In the genomic region with DNA sequence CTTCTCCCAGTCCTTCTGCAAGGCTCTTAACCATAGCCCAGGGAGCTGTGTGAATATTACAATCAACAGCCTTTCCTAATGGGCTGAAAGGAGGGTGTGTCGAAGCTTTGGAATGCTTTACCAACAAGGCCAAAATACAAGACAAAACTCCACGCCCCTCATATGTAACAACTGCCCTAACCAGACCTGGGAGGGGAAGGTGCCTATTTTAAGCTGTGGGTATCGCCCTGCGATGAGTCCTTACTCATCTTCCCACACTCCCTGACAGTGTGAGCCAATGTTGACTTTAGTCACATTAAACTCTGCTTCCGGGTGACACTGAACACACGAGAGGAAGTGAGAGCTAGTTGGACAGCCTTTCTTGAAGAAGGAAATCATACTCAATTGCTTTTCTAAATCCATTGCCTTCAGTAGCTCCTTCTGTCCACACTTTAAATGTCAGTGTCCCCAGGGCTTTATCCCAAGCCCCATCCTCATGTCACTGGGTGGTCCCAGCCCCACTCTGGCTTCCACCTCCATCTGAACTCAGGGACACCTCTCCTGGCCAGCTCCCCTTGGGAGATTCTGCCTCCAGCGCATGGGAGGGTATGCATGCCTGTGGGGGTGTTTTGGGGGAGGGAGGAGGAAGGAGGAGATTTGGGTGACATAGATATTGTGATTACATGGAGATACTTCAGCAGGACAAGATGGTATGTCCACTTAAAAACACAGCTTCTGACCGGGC, we compare ENCODE assay signal across 9 cellular contexts. TPM values are rescaled to one million over a fixed set of nuclear protein-coding genes. Genes with fewer than 3 reads are reported as not detected.
DNase-seq lines count a peak whose midpoint lies in the region; ATAC-seq and TF ChIP-seq lines count a peak whose summit lies in the region.
"Had no signal": no experiment of that assay in that cellular context is flagged by ENCODE, and none has a peak within 500 bp of the region (broad histone marks: within the 10 kb centered on the region; RNA-seq: fewer than 3 reads in every experiment).

No MANE protein-coding gene starts in this region.

- H3K27ac Mint-ChIP-seq in H9, result no peak overlapping the region; a peak in 1 of 7 replicates

- no peaks in the 10 kb centered on the region for H4K20me1 ChIP-seq in H9 (ENCODE audit: control insufficient read depth, insufficient read depth, insufficient read length)

- H3K9ac ChIP-seq in adipocyte (ENCODE audit: low read length), result no peak overlapping the region
- H3K9ac ChIP-seq in H9 (ENCODE audit: extremely low read depth, insufficient read length, low read length), result no peak overlapping the region

- H3K4me3 ChIP-seq in adipocyte (ENCODE audit: low read length), result no peak overlapping the region
- H3K4me3 ChIP-seq: SK-N-MC had no signal

- no peak overlapping the region for H2AK5ac ChIP-seq in H9 (ENCODE audit: insufficient read length, low read length)

- no peak overlapping the region for H2BK12ac ChIP-seq in H9 (ENCODE audit: insufficient read length, low read depth, low read length)

- H3K27ac ChIP-seq in C4-2B, result peak overlapping the region; percentile 84
- no peak overlapping the region for H3K27ac ChIP-seq in H9 (ENCODE audit: insufficient read length, low read depth, low read length)
- H3K27ac ChIP-seq: SK-N-MC had no signal

- no peak overlapping the region for H3K4ac ChIP-seq in H9 (ENCODE audit: low read depth, low read length)

- no peak overlapping the region for H4K8ac ChIP-seq in H9 (replicated peaks; ENCODE audit: insufficient read length, low read depth, low read length)

- H4K91ac ChIP-seq in H9 (ENCODE audit: insufficient read length, low read depth, low read length), result no peak overlapping the region

- no peaks in the 10 kb centered on the region; the same call in 1 of the 2 replicates for H3K27me3 Mint-ChIP-seq in H9 (ENCODE audit: low read depth)

- no peak overlapping the region for H2AFZ ChIP-seq in H9 (ENCODE audit: low read length)

- H3K36me3 Mint-ChIP-seq in H9 (ENCODE audit: insufficient read depth in 1 of 3, low read depth in 3 of 3), result no peaks in the 10 kb centered on the region

- no peak overlapping the region for H3K14ac ChIP-seq in H9 (ENCODE audit: insufficient read depth, low read length)

- H3K36me3 ChIP-seq in adipocyte (ENCODE audit: control insufficient read depth, insufficient read depth, low read length, severe bottlenecking), result no peaks in the 10 kb centered on the region

- no peak overlapping the region for H2BK5ac ChIP-seq in H9 (ENCODE audit: insufficient read length, low read length)

- ATAC-seq in HG03469 (IDR thresholded peaks at IDR 0.05; ENCODE audit: unreplicated experiment), result peak; percentile 48

- no peak overlapping the region for H2BK15ac ChIP-seq in H9 (ENCODE audit: low read depth, low read length)

- H3T11ph ChIP-seq in H9 (ENCODE audit: low read length), result no peak overlapping the region

- no peak overlapping the region for H2BK120ac ChIP-seq in H9 (ENCODE audit: low read depth, low read length, poor library complexity, severe bottlenecking)

- no peak overlapping the region for H3K4me2 ChIP-seq in H9 (ENCODE audit: insufficient read depth, insufficient read length, low read length)

- H3K9me3 Mint-ChIP-seq in H9, result no peaks in the 10 kb centered on the region

- H3K79me1 ChIP-seq in H9 (ENCODE audit: insufficient read depth, low read depth, low read length, poor library complexity, severe bottlenecking), result no peaks in the 10 kb centered on the region

- no peak for TF ChIP-seq CTCF in C4-2B (conservative IDR thresholded peaks at IDR 0.05)
- no peak for TF ChIP-seq CTCF in H9 (conservative IDR thresholded peaks at IDR 0.05)

- H3K27me3 ChIP-seq in adipocyte (replicated peaks; ENCODE audit: control insufficient read depth, insufficient read depth, low read length) (peaks cover 7% of the 10 kb centered on the region), H9 (ENCODE audit: insufficient read depth, low read length) (no peaks in the 10 kb centered on the region)

- H3K18ac ChIP-seq in H9 (ENCODE audit: insufficient read length, low read depth, low read length), result no peak overlapping the region

- no peak overlapping the region for H3K56ac ChIP-seq in H9 (ENCODE audit: insufficient read length, low read depth, low read length)

- peaks cover 8 to 14% of the 10 kb centered on the region in 2 experiments for H3K4me1 Mint-ChIP-seq in H9

- no peak overlapping the region for H3K23ac ChIP-seq in H9 (ENCODE audit: insufficient read length, low read depth, low read length)

- DNase-seq in adipocyte (ENCODE audit: low read depth) (peak; percentile 15), medulla oblongata (ENCODE audit: extremely low spot score) (peak; percentile 35), putamen (ENCODE audit: low spot score) (no peak), H9 (no peak)
- no peak for DNase-seq in activated effector memory CD4-positive, alpha-beta T cell treated with Interleukin-2 at 50 U/mL for 16 hours
- no peak for DNase-seq in stimulated activated CD4-positive, alpha-beta T cell treated with anti-CD3 and anti-CD28 coated beads, Interleukin-2, amount 100 ng/mL, for 24 hours

- no peaks in the 10 kb centered on the region for H3K23me2 ChIP-seq in H9 (ENCODE audit: insufficient read length, low read depth, low read length, poor library complexity, severe bottlenecking)

- no peak overlapping the region for H4K5ac ChIP-seq in H9 (ENCODE audit: insufficient read length, low read depth, low read length)

- no CpG with 5 or more reads among the region's 8 CpGs for WGBS in H9 (ENCODE audit: extremely low coverage, insufficient read length, low lambda C conversion rate)

- H3K9me3 ChIP-seq in adipocyte (ENCODE audit: control insufficient read depth, low read length) (no peaks in the 10 kb centered on the region), H9 (ENCODE audit: control insufficient read depth, low read depth, low read length) (no peaks in the 10 kb centered on the region)

- H2BK20ac ChIP-seq in H9 (ENCODE audit: low read depth, low read length, poor library complexity, severe bottlenecking), result no peak overlapping the region

- H3K79me2 ChIP-seq in H9 (ENCODE audit: insufficient read depth, low read length), result no peaks in the 10 kb centered on the region

- H3K4me3 Mint-ChIP-seq in H9, result no peak overlapping the region

- H3K4me1 ChIP-seq in adipocyte (ENCODE audit: control insufficient read depth, insufficient read depth, low read length) (peaks cover 7% of the 10 kb centered on the region), H9 (ENCODE audit: insufficient read depth, low read length) (peaks cover 7% of the 10 kb centered on the region; the same call in 1 of the 2 replicates)

RNA-seq across cellular contexts. Expression of a gene that starts 6.5 kb away (rescaled TPM):
- 57.0 and 62.1 TPM in 2 replicates for total RNA-seq in H9 (2021)

RNA-seq across cellular contexts. Expression of a gene that starts 55.6 kb away (rescaled TPM):
- total RNA-seq in H9 (2021), result 30.4 and 31.1 TPM in 2 replicates

Comparison
In these comparisons a context has a peak if more than half of its experiments do, and no peak if none do; other contexts are left out.
1. DNase-seq: peak in adipocyte (single experiment) and medulla oblongata (single experiment); none in activated effector memory CD4-positive, alpha-beta T cell treated with Interleukin-2 at 50 U/mL for 16 hours (single experiment), stimulated activated CD4-positive, alpha-beta T cell treated with anti-CD3 and anti-CD28 coated beads, Interleukin-2, amount 100 ng/mL, for 24 hours (0 of 2), putamen (single experiment) and H9 (single experiment).